Comparison of ENCODE assay signal across 8 cellular contexts in the genomic region with DNA sequence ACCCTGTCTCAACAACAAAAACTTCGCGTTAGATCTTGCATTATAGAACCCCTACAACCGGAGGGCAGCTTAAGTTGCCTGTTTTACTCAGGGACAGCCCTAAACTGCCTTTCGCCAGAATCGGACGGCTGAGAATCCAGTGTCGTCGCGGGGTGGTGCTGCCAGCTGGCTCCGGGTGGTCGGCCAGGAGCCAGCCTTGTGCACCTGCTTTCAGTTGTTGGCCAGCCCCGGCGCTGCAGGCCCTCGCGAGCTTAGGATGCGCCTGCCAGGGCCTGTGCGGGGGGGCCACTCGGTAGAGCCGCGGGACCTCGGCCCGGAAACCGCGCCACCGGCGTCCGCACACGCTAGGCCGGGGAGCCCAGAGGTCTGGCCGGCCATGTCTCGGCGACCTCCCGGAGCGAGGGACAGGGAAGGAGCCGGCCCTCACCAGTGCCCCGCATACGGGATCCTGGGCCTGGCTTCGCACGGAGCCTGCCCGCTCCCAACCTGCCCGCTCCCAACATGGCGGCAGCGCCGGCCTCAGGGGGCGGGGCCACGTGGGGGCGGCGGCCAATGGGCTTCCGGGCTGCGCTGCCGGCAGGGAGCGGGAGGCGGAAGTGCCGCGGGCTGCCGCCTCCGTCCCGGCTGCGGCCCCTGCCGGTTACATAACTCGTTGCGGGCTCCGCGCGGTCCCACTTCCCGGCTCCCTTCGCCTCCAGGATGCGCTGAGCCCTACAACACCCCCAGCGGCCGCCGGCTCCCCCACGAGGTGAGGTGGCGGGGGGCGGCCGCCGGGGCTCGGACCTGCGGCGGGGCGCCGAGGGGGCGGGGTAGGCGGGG. TPM values are rescaled to one million over a fixed set of nuclear protein-coding genes. Genes with fewer than 3 reads are reported as not detected.
DNase-seq lines count a peak whose midpoint lies in the region; ATAC-seq and TF ChIP-seq lines count a peak whose summit lies in the region.

No MANE protein-coding gene starts in this region.

- CTCF ChIA-PET in SK-N-SH (lab: Yijun Ruan, JAX): interaction anchor here (0.5 to 1.0 kb wide), 7 partner anchors 13 to 426 kb away, joined by 3 to 6 read pairs (median 3); partner anchors contain the start of gene CLUAP1

- H3K27me3 ChIP-seq in SK-N-SH (ENCODE audit: insufficient read depth): no peaks in the 10 kb centered on the region
- no peaks in the 10 kb centered on the region for H3K27me3 ChIP-seq in ovary
- no peaks in the 10 kb centered on the region for H3K27me3 ChIP-seq in thymus (ENCODE audit: control insufficient read depth, insufficient read depth)

- peak overlapping the region; percentile 79 to 94 for H3K27ac ChIP-seq in SK-N-SH (ENCODE audit: low read depth in 2 of 2, low read length in 1 of 2)
- peak overlapping the region; percentile 75 to 95 for H3K27ac ChIP-seq in ovary
- H3K27ac ChIP-seq in thymus (ENCODE audit: low read depth): peak overlapping the region; percentile 95

- peak; percentile 63 for TF ChIP-seq POLR2A in ovary (IDR thresholded peaks at IDR 0.05)

- H3K4me1 ChIP-seq in SK-N-SH (ENCODE audit: control insufficient read depth in 1 of 2, insufficient read depth in 2 of 2, low read depth in 1 of 2, low read length in 1 of 2): peaks cover 17 to 19% of the 10 kb centered on the region in 2 experiments; a peak in 3 of 4 replicates
- H3K4me1 ChIP-seq in ovary (ENCODE audit: insufficient read depth): peaks cover 11% of the 10 kb centered on the region
- H3K4me1 ChIP-seq in thymus (ENCODE audit: control insufficient read depth, insufficient read depth, low read length): peaks cover 26% of the 10 kb centered on the region

- DNase-seq in GM12864 (ENCODE audit: low read depth) (peak; percentile 56), HFFc6 (peak; percentile 77), MV-4-11 (lab: John Stamatoyannopoulos, UW) (peak; percentile 82), SK-N-SH (peak; percentile 100), glutamatergic neuron (peak; percentile 95), ovary (peak; percentile 86 to 94 (median 90))
- DNase-seq in activated naive CD4-positive, alpha-beta T cell treated with anti-CD3 and anti-CD28 coated beads, Interleukin-2, amount 50 U/mL, for 72 hours (ENCODE audit: low spot score in 2 of 2): peak; percentile 90 to 91

- intact Hi-C loops in ovary (cut with DNase I): no loop called here

- 7% methylated on average over 16 of the region's 83 CpGs for WGBS in SK-N-SH (ENCODE audit: low lambda C conversion rate)
- WGBS in ovary, 3 donors: 1% methylated on average over 55 to 82 of the region's 83 CpGs
- under 1% methylated on average over 83 of the region's 83 CpGs for WGBS in thymus

- H3K4me2 ChIP-seq in SK-N-SH: peak overlapping the region; percentile 85

- peaks cover 34% of the 10 kb centered on the region for H4K20me1 ChIP-seq in SK-N-SH (ENCODE audit: insufficient read depth)

- H3K27ac Mint-ChIP-seq in HFFc6 (peak overlapping the region; percentile 75), glutamatergic neuron (ENCODE audit: unreplicated experiment) (peak overlapping the region; percentile 96)
- H3K27ac Mint-ChIP-seq in activated naive CD4-positive, alpha-beta T cell treated with anti-CD3 and anti-CD28 coated beads, Interleukin-2, amount 50 U/mL, for 72 hours: peak overlapping the region; percentile 89 to 92

- TF ChIP-seq EP300 in SK-N-SH (IDR thresholded peaks at IDR 0.05; ENCODE audit: borderline replicate concordance in 1 of 2, low read depth in 1 of 2, low read length in 1 of 2): no peak
- TF ChIP-seq EP300 in ovary (IDR thresholded peaks at IDR 0.05): no peak

- peak overlapping the region; percentile 73 for H2AFZ ChIP-seq in SK-N-SH (ENCODE audit: low read depth)

- no peaks in the 10 kb centered on the region for H3K36me3 ChIP-seq in SK-N-SH (replicated peaks in 1 of 2; ENCODE audit: control insufficient read depth in 1 of 2, insufficient read depth in 2 of 2, low read length in 1 of 2)
- no peaks in the 10 kb centered on the region for H3K36me3 ChIP-seq in ovary
- no peaks in the 10 kb centered on the region for H3K36me3 ChIP-seq in thymus (ENCODE audit: control insufficient read depth, insufficient read depth)

- no peaks in the 10 kb centered on the region for H3K9me3 ChIP-seq in SK-N-SH
- H3K9me3 ChIP-seq in ovary: no peaks in the 10 kb centered on the region
- H3K9me3 ChIP-seq in thymus (ENCODE audit: control insufficient read depth): no peaks in the 10 kb centered on the region

- no peaks in the 10 kb centered on the region for H3K9me2 ChIP-seq in SK-N-SH

- H3K4me3 Mint-ChIP-seq in HFFc6 (peak overlapping the region; percentile 84), glutamatergic neuron (ENCODE audit: unreplicated experiment) (peak overlapping the region; percentile 85)

- TF ChIP-seq RAD21 in SK-N-SH (IDR thresholded peaks at IDR 0.05; ENCODE audit: low read length): peak; percentile 46

- peak overlapping the region; percentile 90 for H3K9ac ChIP-seq in SK-N-SH

- peak; percentile 91 to 93 for ATAC-seq in activated naive CD4-positive, alpha-beta T cell treated with anti-CD3 and anti-CD28 coated beads, Interleukin-2, amount 50 U/mL, for 72 hours

- peak overlapping the region; percentile 75 for H3K4me3 ChIP-seq in GM12864 (ENCODE audit: low read depth, low read length)
- peak overlapping the region; percentile 69 to 81 for H3K4me3 ChIP-seq in SK-N-SH (ENCODE audit: low read depth in 2 of 2, low read length in 1 of 2)
- H3K4me3 ChIP-seq in ovary: peak overlapping the region; percentile 71
- peak overlapping the region; percentile 98 for H3K4me3 ChIP-seq in thymus (ENCODE audit: low read length)

- no peaks in the 10 kb centered on the region; the same call in 1 of the 2 replicates for H3K27me3 Mint-ChIP-seq in HFFc6 (ENCODE audit: insufficient read depth)
- peaks cover 11% of the 10 kb centered on the region for H3K27me3 Mint-ChIP-seq in glutamatergic neuron (ENCODE audit: unreplicated experiment)

- H3K79me2 ChIP-seq in SK-N-SH (ENCODE audit: insufficient read depth): peaks cover 45% of the 10 kb centered on the region

- peak; percentile 60 for TF ChIP-seq CTCF in GM12864 (IDR thresholded peaks at IDR 0.05; ENCODE audit: low read depth, low read length, missing control alignments)
- peak; percentile 72 for TF ChIP-seq CTCF in HFFc6 (IDR thresholded peaks at IDR 0.05)
- TF ChIP-seq CTCF in SK-N-SH (IDR thresholded peaks at IDR 0.05): peak; percentile 41
- peak; percentile 61 for TF ChIP-seq CTCF in glutamatergic neuron (IDR thresholded peaks at IDR 0.05; ENCODE audit: partially characterized antibody, unreplicated experiment)
- TF ChIP-seq CTCF in ovary (IDR thresholded peaks at IDR 0.05): peak; percentile 31 to 62 (median 55)

- peaks cover 4% of the 10 kb centered on the region; the same call in 1 of the 2 replicates for H3K36me3 Mint-ChIP-seq in HFFc6 (ENCODE audit: low read depth)
- H3K36me3 Mint-ChIP-seq in activated naive CD4-positive, alpha-beta T cell treated with anti-CD3 and anti-CD28 coated beads, Interleukin-2, amount 50 U/mL, for 72 hours: peaks cover 6 to 7% of the 10 kb centered on the region in 2 donors
- no peaks in the 10 kb centered on the region for H3K36me3 Mint-ChIP-seq in glutamatergic neuron (ENCODE audit: unreplicated experiment)

- POLR2A ChIA-PET in SK-N-SH (lab: Yijun Ruan, JAX): interaction anchor here (0.6 to 2.0 kb wide), 7 partner anchors 9 to 987 kb away, joined by 3 to 14 read pairs (median 5); partner anchors contain the start of genes NAA60, ZNF174, ZNF263 and ZNF597

- H3K9me3 Mint-ChIP-seq in HFFc6 (no peaks in the 10 kb centered on the region), glutamatergic neuron (ENCODE audit: unreplicated experiment) (peaks cover 12% of the 10 kb centered on the region)
- no peaks in the 10 kb centered on the region for H3K9me3 Mint-ChIP-seq in activated naive CD4-positive, alpha-beta T cell treated with anti-CD3 and anti-CD28 coated beads, Interleukin-2, amount 50 U/mL, for 72 hours

- no peaks in the 10 kb centered on the region for H3F3A ChIP-seq in SK-N-SH (replicated peaks; ENCODE audit: insufficient read depth)

- H3K4me1 Mint-ChIP-seq in HFFc6 (ENCODE audit: low read depth) (peaks cover 54% of the 10 kb centered on the region), glutamatergic neuron (ENCODE audit: low read depth, unreplicated experiment) (peaks cover 22% of the 10 kb centered on the region)

RNA-seq across cellular contexts. Expression of gene NAA60, which starts 14.2 kb away (rescaled TPM):
- 10 to 100 TPM; 30.7 to 44.6 (median 34.6) TPM for total RNA-seq in HFFc6 (2021; fragmentation: NEBNext Ultra II Directional; extraction: Animal tissue kit (Norgen Biotek cat#: 25700))
- polyA plus RNA-seq in SK-N-SH (2012; rRNA removed): 17.2 and 21.5 TPM in 2 replicates
- polyA plus RNA-seq in SK-N-SH (2012; cell fraction: cytosol; rRNA removed): 17.2 and 23.6 TPM in 2 replicates
- 33.4 and 41.1 TPM in 2 replicates for polyA plus RNA-seq in SK-N-SH (2012; cell fraction: nucleus; rRNA removed)
- 10 to 100 TPM; 29.2 to 40.1 TPM for total RNA-seq in activated naive CD4-positive, alpha-beta T cell treated with anti-CD3 and anti-CD28 coated beads, Interleukin-2, amount 50 U/mL, for 72 hours
- 69.9 TPM for total RNA-seq in glutamatergic neuron (ENCODE audit: unreplicated experiment)
- 10 to 100 TPM; 16.6 to 46.4 (median 40.8) TPM for total RNA-seq in ovary
- 100 to 1,000 TPM in 1 of 2 donors, 10 to 100 TPM in 1; 33.1 to 106 TPM for polyA plus RNA-seq in ovary
- 36.0 TPM for polyA plus RNA-seq in thymus

RNA-seq across cellular contexts. Expression of gene ZNF597, which starts 14.3 kb away (rescaled TPM):
- total RNA-seq in HFFc6 (2021; fragmentation: NEBNext Ultra II Directional; extraction: Animal tissue kit (Norgen Biotek cat#: 25700)): 1 to 10 TPM; 1.6 to 2.3 (median 1.8) TPM
- polyA plus RNA-seq in SK-N-SH (2012; rRNA removed) (1.1 and 1.3 TPM in 2 replicates), ovary (1 to 10 TPM; 1.6 to 3.8 TPM), thymus (2.3 TPM)
- polyA plus RNA-seq in SK-N-SH (2012; cell fraction: cytosol; rRNA removed): 1.3 and 1.6 TPM in 2 replicates
- 0.83 and 1.8 TPM in 2 replicates for polyA plus RNA-seq in SK-N-SH (2012; cell fraction: nucleus; rRNA removed)
- 1 to 10 TPM; 2.0 to 3.1 TPM for total RNA-seq in activated naive CD4-positive, alpha-beta T cell treated with anti-CD3 and anti-CD28 coated beads, Interleukin-2, amount 50 U/mL, for 72 hours
- total RNA-seq in glutamatergic neuron (ENCODE audit: unreplicated experiment) (1.9 TPM), ovary (1 to 10 TPM; 1.8 to 3.8 (median 3.0) TPM)

RNA-seq across cellular contexts. Expression of gene C16orf90, which starts 37.6 kb away (rescaled TPM):
- not detected for total RNA-seq in HFFc6 (2021; fragmentation: NEBNext Ultra II Directional; extraction: Animal tissue kit (Norgen Biotek cat#: 25700))
- not detected in 2 replicates for polyA plus RNA-seq in SK-N-SH (2012; rRNA removed)
- polyA plus RNA-seq in SK-N-SH (2012; cell fraction: cytosol; rRNA removed): not detected in 2 replicates
- polyA plus RNA-seq in SK-N-SH (2012; cell fraction: nucleus; rRNA removed): not detected in 2 replicates
- under 1 TPM in 1 of 2 donors, not detected in 1; 0.25 TPM for total RNA-seq in activated naive CD4-positive, alpha-beta T cell treated with anti-CD3 and anti-CD28 coated beads, Interleukin-2, amount 50 U/mL, for 72 hours
- not detected for total RNA-seq in glutamatergic neuron (ENCODE audit: unreplicated experiment)
- total RNA-seq in ovary: not detected
- polyA plus RNA-seq in ovary: not detected
- polyA plus RNA-seq in thymus: not detected

RNA-seq across cellular contexts. Expression of gene CLUAP1, which starts 43.2 kb away (rescaled TPM):
- total RNA-seq in HFFc6 (2021; fragmentation: NEBNext Ultra II Directional; extraction: Animal tissue kit (Norgen Biotek cat#: 25700)): 10 to 100 TPM; 22.8 to 28.5 (median 25.8) TPM
- polyA plus RNA-seq in SK-N-SH (2012; rRNA removed) (18.0 and 19.5 TPM in 2 replicates), ovary (10 to 100 TPM; 20.0 to 51.8 TPM), thymus (17.8 TPM)
- polyA plus RNA-seq in SK-N-SH (2012; cell fraction: cytosol; rRNA removed): 24.9 and 42.8 TPM in 2 replicates
- 11.8 and 20.5 TPM in 2 replicates for polyA plus RNA-seq in SK-N-SH (2012; cell fraction: nucleus; rRNA removed)
- 10 to 100 TPM; 15.5 to 20.0 TPM for total RNA-seq in activated naive CD4-positive, alpha-beta T cell treated with anti-CD3 and anti-CD28 coated beads, Interleukin-2, amount 50 U/mL, for 72 hours
- total RNA-seq in glutamatergic neuron (ENCODE audit: unreplicated experiment) (15.4 TPM), ovary (10 to 100 TPM; 21.1 to 43.4 (median 37.5) TPM)

RNA-seq across cellular contexts. Expression of gene ZNF174, which starts 56.6 kb away (rescaled TPM):
- 10 to 100 TPM in 3 of 6 experiments, 1 to 10 TPM in 3; 8.6 to 10.7 (median 10.1) TPM for total RNA-seq in HFFc6 (2021; fragmentation: NEBNext Ultra II Directional; extraction: Animal tissue kit (Norgen Biotek cat#: 25700))
- 10.5 and 12.9 TPM in 2 replicates for polyA plus RNA-seq in SK-N-SH (2012; rRNA removed)
- 9.5 and 10.7 TPM in 2 replicates for polyA plus RNA-seq in SK-N-SH (2012; cell fraction: cytosol; rRNA removed)
- polyA plus RNA-seq in SK-N-SH (2012; cell fraction: nucleus; rRNA removed): 18.7 and 19.7 TPM in 2 replicates
- 1 to 10 TPM; 5.2 to 7.7 TPM for total RNA-seq in activated naive CD4-positive, alpha-beta T cell treated with anti-CD3 and anti-CD28 coated beads, Interleukin-2, amount 50 U/mL, for 72 hours
- 16.3 TPM for total RNA-seq in glutamatergic neuron (ENCODE audit: unreplicated experiment)
- 10 to 100 TPM; 10.5 to 17.4 (median 15.1) TPM for total RNA-seq in ovary
- 10 to 100 TPM; 10.9 to 22.2 TPM for polyA plus RNA-seq in ovary
- polyA plus RNA-seq in thymus: 7.0 TPM

Comparison
In these comparisons a context has a peak if more than half of its experiments do, and no peak if none do; other contexts are left out.
1. Peak in every context shown above with its lines: DNase-seq, ATAC-seq, H3K4me3 ChIP-seq and H3K27ac ChIP-seq.